ENCODE assay signal across 1 cellular context in the genomic region with DNA sequence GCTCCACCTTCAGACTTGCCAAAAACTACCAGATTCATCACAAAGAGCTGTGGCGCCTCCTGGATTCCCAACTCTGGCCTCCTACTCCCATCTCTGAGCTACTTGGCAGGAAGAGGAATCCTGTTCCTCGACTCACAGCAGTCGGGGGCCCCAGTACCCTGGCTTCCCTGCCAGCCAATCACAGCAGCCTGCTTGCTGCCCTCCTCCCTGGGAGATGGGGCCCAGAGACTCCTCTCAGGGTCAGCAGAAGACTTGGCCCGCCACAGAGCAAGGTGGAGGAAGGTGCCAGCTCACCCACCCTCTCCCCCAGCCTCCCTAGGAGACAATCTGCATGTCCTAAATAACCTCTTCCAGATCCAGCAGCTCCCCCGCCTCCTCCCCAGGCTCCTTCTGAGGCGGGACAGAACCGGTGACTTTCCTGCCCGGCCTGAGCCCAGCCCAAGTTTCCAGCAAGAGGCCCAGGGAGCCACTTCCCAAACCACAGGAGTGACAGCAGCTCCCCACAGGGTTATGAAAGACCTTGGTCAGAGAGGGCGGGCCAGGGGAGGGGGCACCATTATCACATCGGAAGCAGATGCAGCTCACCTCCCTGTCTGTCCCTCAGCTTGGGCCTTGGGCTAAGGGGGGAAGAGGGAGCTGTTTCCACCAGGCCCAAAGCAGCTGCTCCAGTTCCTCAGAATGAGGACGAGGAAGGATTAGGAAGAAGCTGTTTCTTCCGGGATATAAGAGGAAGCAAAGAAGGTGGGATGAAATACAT.
TF ChIP-seq lines count a peak whose summit lies in the region.

No MANE protein-coding gene starts in this region.

TF ChIP-seq in K562, 482 proteins besides CTCF, POLR2A, EP300 and RAD21 (continued from another document and continues in another):
- TF ChIP-seq, protein P1, sequence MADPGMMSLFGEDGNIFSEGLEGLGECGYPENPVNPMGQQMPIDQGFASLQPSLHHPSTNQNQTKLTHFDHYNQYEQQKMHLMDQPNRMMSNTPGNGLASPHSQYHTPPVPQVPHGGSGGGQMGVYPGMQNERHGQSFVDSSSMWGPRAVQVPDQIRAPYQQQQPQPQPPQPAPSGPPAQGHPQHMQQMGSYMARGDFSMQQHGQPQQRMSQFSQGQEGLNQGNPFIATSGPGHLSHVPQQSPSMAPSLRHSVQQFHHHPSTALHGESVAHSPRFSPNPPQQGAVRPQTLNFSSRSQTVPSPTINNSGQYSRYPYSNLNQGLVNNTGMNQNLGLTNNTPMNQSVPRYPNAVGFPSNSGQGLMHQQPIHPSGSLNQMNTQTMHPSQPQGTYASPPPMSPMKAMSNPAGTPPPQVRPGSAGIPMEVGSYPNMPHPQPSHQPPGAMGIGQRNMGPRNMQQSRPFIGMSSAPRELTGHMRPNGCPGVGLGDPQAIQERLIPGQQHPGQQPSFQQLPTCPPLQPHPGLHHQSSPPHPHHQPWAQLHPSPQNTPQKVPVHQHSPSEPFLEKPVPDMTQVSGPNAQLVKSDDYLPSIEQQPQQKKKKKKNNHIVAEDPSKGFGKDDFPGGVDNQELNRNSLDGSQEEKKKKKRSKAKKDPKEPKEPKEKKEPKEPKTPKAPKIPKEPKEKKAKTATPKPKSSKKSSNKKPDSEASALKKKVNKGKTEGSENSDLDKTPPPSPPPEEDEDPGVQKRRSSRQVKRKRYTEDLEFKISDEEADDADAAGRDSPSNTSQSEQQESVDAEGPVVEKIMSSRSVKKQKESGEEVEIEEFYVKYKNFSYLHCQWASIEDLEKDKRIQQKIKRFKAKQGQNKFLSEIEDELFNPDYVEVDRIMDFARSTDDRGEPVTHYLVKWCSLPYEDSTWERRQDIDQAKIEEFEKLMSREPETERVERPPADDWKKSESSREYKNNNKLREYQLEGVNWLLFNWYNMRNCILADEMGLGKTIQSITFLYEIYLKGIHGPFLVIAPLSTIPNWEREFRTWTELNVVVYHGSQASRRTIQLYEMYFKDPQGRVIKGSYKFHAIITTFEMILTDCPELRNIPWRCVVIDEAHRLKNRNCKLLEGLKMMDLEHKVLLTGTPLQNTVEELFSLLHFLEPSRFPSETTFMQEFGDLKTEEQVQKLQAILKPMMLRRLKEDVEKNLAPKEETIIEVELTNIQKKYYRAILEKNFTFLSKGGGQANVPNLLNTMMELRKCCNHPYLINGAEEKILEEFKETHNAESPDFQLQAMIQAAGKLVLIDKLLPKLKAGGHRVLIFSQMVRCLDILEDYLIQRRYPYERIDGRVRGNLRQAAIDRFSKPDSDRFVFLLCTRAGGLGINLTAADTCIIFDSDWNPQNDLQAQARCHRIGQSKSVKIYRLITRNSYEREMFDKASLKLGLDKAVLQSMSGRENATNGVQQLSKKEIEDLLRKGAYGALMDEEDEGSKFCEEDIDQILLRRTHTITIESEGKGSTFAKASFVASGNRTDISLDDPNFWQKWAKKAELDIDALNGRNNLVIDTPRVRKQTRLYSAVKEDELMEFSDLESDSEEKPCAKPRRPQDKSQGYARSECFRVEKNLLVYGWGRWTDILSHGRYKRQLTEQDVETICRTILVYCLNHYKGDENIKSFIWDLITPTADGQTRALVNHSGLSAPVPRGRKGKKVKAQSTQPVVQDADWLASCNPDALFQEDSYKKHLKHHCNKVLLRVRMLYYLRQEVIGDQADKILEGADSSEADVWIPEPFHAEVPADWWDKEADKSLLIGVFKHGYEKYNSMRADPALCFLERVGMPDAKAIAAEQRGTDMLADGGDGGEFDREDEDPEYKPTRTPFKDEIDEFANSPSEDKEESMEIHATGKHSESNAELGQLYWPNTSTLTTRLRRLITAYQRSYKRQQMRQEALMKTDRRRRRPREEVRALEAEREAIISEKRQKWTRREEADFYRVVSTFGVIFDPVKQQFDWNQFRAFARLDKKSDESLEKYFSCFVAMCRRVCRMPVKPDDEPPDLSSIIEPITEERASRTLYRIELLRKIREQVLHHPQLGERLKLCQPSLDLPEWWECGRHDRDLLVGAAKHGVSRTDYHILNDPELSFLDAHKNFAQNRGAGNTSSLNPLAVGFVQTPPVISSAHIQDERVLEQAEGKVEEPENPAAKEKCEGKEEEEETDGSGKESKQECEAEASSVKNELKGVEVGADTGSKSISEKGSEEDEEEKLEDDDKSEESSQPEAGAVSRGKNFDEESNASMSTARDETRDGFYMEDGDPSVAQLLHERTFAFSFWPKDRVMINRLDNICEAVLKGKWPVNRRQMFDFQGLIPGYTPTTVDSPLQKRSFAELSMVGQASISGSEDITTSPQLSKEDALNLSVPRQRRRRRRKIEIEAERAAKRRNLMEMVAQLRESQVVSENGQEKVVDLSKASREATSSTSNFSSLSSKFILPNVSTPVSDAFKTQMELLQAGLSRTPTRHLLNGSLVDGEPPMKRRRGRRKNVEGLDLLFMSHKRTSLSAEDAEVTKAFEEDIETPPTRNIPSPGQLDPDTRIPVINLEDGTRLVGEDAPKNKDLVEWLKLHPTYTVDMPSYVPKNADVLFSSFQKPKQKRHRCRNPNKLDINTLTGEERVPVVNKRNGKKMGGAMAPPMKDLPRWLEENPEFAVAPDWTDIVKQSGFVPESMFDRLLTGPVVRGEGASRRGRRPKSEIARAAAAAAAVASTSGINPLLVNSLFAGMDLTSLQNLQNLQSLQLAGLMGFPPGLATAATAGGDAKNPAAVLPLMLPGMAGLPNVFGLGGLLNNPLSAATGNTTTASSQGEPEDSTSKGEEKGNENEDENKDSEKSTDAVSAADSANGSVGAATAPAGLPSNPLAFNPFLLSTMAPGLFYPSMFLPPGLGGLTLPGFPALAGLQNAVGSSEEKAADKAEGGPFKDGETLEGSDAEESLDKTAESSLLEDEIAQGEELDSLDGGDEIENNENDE (IDR thresholded peaks at IDR 0.05; ENCODE audit: low read depth, low read length), result no peak
- TF ChIP-seq HNRNPL (IDR thresholded peaks at IDR 0.05; ENCODE audit: low read depth, low read length), result no peak
- TF ChIP-seq, protein P2, sequence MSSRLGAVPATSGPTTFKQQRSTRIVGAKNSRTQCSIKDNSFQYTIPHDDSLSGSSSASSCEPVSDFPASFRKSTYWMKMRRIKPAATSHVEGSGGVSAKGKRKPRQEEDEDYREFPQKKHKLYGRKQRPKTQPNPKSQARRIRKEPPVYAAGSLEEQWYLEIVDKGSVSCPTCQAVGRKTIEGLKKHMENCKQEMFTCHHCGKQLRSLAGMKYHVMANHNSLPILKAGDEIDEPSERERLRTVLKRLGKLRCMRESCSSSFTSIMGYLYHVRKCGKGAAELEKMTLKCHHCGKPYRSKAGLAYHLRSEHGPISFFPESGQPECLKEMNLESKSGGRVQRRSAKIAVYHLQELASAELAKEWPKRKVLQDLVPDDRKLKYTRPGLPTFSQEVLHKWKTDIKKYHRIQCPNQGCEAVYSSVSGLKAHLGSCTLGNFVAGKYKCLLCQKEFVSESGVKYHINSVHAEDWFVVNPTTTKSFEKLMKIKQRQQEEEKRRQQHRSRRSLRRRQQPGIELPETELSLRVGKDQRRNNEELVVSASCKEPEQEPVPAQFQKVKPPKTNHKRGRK (tag; IDR thresholded peaks at IDR 0.05), result no peak
- no peak for TF ChIP-seq TGIF2 (CRISPR knock-in tag; IDR thresholded peaks at IDR 0.05)
- no peak for TF ChIP-seq FIP1L1 (IDR thresholded peaks at IDR 0.05; ENCODE audit: low read depth, low read length, poor library complexity, severe bottlenecking)
- TF ChIP-seq, protein P3, sequence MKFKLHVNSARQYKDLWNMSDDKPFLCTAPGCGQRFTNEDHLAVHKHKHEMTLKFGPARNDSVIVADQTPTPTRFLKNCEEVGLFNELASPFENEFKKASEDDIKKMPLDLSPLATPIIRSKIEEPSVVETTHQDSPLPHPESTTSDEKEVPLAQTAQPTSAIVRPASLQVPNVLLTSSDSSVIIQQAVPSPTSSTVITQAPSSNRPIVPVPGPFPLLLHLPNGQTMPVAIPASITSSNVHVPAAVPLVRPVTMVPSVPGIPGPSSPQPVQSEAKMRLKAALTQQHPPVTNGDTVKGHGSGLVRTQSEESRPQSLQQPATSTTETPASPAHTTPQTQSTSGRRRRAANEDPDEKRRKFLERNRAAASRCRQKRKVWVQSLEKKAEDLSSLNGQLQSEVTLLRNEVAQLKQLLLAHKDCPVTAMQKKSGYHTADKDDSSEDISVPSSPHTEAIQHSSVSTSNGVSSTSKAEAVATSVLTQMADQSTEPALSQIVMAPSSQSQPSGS (CRISPR knock-in tag; IDR thresholded peaks at IDR 0.05), result no peak
- TF ChIP-seq, protein P4, sequence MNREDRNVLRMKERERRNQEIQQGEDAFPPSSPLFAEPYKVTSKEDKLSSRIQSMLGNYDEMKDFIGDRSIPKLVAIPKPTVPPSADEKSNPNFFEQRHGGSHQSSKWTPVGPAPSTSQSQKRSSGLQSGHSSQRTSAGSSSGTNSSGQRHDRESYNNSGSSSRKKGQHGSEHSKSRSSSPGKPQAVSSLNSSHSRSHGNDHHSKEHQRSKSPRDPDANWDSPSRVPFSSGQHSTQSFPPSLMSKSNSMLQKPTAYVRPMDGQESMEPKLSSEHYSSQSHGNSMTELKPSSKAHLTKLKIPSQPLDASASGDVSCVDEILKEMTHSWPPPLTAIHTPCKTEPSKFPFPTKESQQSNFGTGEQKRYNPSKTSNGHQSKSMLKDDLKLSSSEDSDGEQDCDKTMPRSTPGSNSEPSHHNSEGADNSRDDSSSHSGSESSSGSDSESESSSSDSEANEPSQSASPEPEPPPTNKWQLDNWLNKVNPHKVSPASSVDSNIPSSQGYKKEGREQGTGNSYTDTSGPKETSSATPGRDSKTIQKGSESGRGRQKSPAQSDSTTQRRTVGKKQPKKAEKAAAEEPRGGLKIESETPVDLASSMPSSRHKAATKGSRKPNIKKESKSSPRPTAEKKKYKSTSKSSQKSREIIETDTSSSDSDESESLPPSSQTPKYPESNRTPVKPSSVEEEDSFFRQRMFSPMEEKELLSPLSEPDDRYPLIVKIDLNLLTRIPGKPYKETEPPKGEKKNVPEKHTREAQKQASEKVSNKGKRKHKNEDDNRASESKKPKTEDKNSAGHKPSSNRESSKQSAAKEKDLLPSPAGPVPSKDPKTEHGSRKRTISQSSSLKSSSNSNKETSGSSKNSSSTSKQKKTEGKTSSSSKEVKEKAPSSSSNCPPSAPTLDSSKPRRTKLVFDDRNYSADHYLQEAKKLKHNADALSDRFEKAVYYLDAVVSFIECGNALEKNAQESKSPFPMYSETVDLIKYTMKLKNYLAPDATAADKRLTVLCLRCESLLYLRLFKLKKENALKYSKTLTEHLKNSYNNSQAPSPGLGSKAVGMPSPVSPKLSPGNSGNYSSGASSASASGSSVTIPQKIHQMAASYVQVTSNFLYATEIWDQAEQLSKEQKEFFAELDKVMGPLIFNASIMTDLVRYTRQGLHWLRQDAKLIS (CRISPR knock-in tag; IDR thresholded peaks at IDR 0.05), result no peak
- peak; percentile 58 to 92; a peak in 3 of 4 replicates for TF ChIP-seq RCOR1 (IDR thresholded peaks at IDR 0.05; ENCODE audit: borderline replicate concordance in 1 of 2, low read depth in 2 of 2, low read length in 2 of 2)
- no peak for TF ChIP-seq ZNF121 (CRISPR knock-in tag; conservative IDR thresholded peaks at IDR 0.05)
- TF ChIP-seq FOXA1 (IDR thresholded peaks at IDR 0.05; ENCODE audit: borderline replicate concordance), result no peak
- no peak for TF ChIP-seq KDM2B (CRISPR knock-in tag; IDR thresholded peaks at IDR 0.05)
- TF ChIP-seq NFIC (IDR thresholded peaks at IDR 0.05), result peak; percentile 57
- 0 out of 2 replicates have a peak, but pooled peaks have one; percentile 2 for TF ChIP-seq ZNF764 (CRISPR knock-in tag; IDR thresholded peaks at IDR 0.05; ENCODE audit: low read depth)
- no peak for TF ChIP-seq MEF2A (IDR thresholded peaks at IDR 0.05; ENCODE audit: control insufficient read depth, low read depth, low read length)
- TF ChIP-seq, protein P5, sequence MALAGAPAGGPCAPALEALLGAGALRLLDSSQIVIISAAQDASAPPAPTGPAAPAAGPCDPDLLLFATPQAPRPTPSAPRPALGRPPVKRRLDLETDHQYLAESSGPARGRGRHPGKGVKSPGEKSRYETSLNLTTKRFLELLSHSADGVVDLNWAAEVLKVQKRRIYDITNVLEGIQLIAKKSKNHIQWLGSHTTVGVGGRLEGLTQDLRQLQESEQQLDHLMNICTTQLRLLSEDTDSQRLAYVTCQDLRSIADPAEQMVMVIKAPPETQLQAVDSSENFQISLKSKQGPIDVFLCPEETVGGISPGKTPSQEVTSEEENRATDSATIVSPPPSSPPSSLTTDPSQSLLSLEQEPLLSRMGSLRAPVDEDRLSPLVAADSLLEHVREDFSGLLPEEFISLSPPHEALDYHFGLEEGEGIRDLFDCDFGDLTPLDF (CRISPR knock-in tag; IDR thresholded peaks at IDR 0.05), result no peak
- no peak for TF ChIP-seq RBM34 (IDR thresholded peaks at IDR 0.05; ENCODE audit: borderline replicate concordance, insufficient read depth, low read length)
- no peak for TF ChIP-seq HDGF (IDR thresholded peaks at IDR 0.05)
- no peak; the same call in 1 of the 2 replicates for TF ChIP-seq RAD51 (IDR thresholded peaks at IDR 0.05; ENCODE audit: borderline replicate concordance, low read depth)
- TF ChIP-seq SMARCC2 (IDR thresholded peaks at IDR 0.05; ENCODE audit: low read depth), result no peak; the same call in 1 of the 2 replicates
- no peak for TF ChIP-seq THRAP3 (IDR thresholded peaks at IDR 0.05; ENCODE audit: borderline replicate concordance)
- TF ChIP-seq, protein P6, sequence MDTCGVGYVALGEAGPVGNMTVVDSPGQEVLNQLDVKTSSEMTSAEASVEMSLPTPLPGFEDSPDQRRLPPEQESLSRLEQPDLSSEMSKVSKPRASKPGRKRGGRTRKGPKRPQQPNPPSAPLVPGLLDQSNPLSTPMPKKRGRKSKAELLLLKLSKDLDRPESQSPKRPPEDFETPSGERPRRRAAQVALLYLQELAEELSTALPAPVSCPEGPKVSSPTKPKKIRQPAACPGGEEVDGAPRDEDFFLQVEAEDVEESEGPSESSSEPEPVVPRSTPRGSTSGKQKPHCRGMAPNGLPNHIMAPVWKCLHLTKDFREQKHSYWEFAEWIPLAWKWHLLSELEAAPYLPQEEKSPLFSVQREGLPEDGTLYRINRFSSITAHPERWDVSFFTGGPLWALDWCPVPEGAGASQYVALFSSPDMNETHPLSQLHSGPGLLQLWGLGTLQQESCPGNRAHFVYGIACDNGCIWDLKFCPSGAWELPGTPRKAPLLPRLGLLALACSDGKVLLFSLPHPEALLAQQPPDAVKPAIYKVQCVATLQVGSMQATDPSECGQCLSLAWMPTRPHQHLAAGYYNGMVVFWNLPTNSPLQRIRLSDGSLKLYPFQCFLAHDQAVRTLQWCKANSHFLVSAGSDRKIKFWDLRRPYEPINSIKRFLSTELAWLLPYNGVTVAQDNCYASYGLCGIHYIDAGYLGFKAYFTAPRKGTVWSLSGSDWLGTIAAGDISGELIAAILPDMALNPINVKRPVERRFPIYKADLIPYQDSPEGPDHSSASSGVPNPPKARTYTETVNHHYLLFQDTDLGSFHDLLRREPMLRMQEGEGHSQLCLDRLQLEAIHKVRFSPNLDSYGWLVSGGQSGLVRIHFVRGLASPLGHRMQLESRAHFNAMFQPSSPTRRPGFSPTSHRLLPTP (IDR thresholded peaks at IDR 0.05; ENCODE audit: borderline replicate concordance, extremely low read depth, insufficient read length), result no peak
- TF ChIP-seq SRSF1 (IDR thresholded peaks at IDR 0.05; ENCODE audit: low read depth, low read length), result no peak
- TF ChIP-seq PCBP1 (IDR thresholded peaks at IDR 0.05; ENCODE audit: low read depth, low read length, poor library complexity, severe bottlenecking), result no peak
- TF ChIP-seq CTBP1 (IDR thresholded peaks at IDR 0.05; ENCODE audit: borderline replicate concordance), result peak; percentile 93
- no peak for TF ChIP-seq DACH1 (IDR thresholded peaks at IDR 0.05; ENCODE audit: partially characterized antibody)
- TF ChIP-seq SNIP1 (IDR thresholded peaks at IDR 0.05; ENCODE audit: low read depth), result no peak
- TF ChIP-seq CREB1 (IDR thresholded peaks at IDR 0.05), result peak; percentile 39; the same call in 1 of the 2 replicates
- no peak for TF ChIP-seq CREB1 (CRISPR knock-in tag; IDR thresholded peaks at IDR 0.05)
- TF ChIP-seq TAF9B (IDR thresholded peaks at IDR 0.05; ENCODE audit: partially characterized antibody), result no peak
- 0 out of 2 replicates have a peak, but pooled peaks have one; percentile 37 for TF ChIP-seq ZBTB1 (CRISPR knock-in tag; IDR thresholded peaks at IDR 0.05; ENCODE audit: borderline replicate concordance, low read depth)
- no peak for TF ChIP-seq MECOM (CRISPR knock-in tag; IDR thresholded peaks at IDR 0.05)
